ENCODE assay signal across 1 cellular context in the genomic region with DNA sequence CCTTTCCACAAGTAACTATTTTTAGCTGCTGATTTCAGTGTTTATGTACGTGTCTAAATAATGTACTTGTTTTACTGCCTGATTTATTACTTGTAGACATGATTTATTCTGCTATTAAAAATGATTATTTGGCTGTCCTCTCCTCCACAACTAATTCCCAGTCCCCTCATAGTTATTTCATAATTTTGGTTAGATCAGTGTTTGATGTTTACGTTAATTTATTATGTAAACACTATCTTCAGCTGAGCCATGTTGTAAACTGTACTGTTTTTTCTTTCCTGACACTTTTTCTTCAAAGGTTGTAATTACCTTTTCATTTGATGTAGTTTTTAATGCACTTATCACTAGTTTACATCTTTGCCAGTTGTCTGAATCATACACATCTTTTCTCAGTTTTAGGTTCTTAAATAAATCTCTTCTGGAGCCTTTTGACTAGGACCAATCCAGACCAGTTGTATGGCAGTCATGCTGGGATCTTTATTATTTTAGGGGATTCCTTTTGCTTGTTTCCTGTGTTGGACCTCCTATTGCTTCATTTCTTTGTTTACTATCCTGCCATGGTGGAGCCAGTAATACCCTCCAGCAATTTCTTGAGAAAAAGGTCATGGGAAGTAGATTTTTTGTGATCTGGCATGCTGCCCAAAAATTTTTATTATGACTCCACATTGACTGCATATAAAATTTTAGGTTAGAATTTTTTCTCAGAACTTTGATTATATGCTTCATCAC.
TF ChIP-seq lines count a peak whose summit lies in the region.

No MANE protein-coding gene starts in this region.

TF ChIP-seq in endothelial cell of umbilical vein, 7 proteins besides CTCF, POLR2A, EP300 and RAD21:
- TF ChIP-seq GATA2 (IDR thresholded peaks at IDR 0.05; ENCODE audit: insufficient read depth, insufficient read length, low read depth, low read length) (peak; percentile 7), JUN (IDR thresholded peaks at IDR 0.05; ENCODE audit: borderline replicate concordance, insufficient read depth, insufficient read length, low read depth) (no peak)
